ENCODE assay signal across 8 cellular contexts in the genomic region with DNA sequence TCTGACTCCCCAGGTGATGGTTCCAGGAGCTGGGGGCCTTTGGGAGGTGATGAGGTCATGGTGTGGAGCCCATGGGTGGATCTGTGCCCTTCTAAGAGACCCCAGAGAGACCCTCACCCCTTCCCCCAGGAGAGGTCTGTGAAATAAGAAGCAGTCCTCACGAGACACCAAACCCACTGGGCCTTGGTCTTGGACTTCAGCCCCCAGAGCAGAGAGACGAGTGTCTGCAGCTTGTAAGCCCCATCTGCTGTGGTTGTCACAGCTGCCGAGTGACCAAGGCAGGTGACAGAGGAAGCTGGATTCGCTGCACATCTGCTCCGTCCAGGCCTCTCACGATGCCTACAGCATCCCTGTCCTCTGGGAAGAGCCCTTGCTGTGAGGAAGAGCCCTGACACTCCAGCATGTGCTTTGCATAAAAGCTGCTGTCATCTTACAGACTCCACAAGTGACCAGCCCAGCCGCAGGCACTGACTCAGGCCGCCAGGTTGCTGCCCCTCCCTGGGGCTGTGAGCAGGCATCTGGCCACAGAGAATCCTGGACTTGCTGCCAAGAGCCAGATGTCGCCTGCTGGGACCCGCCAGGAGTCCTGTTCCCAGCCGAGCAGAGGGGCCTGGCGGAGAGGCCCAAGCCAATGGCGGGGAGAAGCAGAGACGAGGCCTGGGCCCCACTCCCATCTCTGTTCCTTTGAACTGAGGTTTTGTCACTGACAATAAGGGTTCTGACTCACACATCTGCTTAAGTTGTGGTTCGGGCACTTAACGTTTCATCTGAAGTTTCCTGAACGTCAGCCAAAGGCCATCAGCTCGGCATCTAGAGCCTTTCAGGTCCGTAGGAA.
DNase-seq lines count a peak whose midpoint lies in the region; ATAC-seq and TF ChIP-seq lines count a peak whose summit lies in the region.

No MANE protein-coding gene starts in this region.

- dilution Hi-C loops in IMR-90 (cut with HindIII; ENCODE audit: low sequenced_read_pairs, unreplicated experiment) = no loop called here

- TF ChIP-seq CTCF in BE2C (IDR thresholded peaks at IDR 0.05; ENCODE audit: low read depth, low read length) = no peak
- no peak for TF ChIP-seq CTCF in IMR-90 (conservative IDR thresholded peaks at IDR 0.05; ENCODE audit: low read depth, low read length)
- TF ChIP-seq CTCF in thyroid gland (IDR thresholded peaks at IDR 0.05) = no peak

- DNase-seq in BE2C = peak; percentile 85
- peak; percentile 89 for DNase-seq in IMR-90
- peak; percentile 77 for DNase-seq in brain pericyte (ENCODE audit: low read depth, low spot score)
- DNase-seq in mesendoderm = peak; percentile 66
- no peak for DNase-seq in thyroid gland
- no peak for DNase-seq in middle frontal gyrus (ENCODE audit: extremely low spot score, low spot score)
- DNase-seq in medulla oblongata (ENCODE audit: extremely low spot score) = no peak

- H3K4me2 ChIP-seq in IMR-90 (ENCODE audit: low read depth, low read length) (peak overlapping the region; percentile 26; the same call in 1 of the 2 replicates), mesendoderm (ENCODE audit: low read length) (no peak overlapping the region)

- H3K36me3 ChIP-seq in BE2C (no peaks in the 10 kb centered on the region), IMR-90 (ENCODE audit: control insufficient read depth, insufficient read depth, low read length) (no peaks in the 10 kb centered on the region), mesendoderm (ENCODE audit: control insufficient read depth, insufficient read depth, low read length) (no peaks in the 10 kb centered on the region), thyroid gland (no peaks in the 10 kb centered on the region)

- H4K91ac ChIP-seq in IMR-90 (ENCODE audit: insufficient read depth, low read depth, low read length) = peak overlapping the region; percentile 68

- no peak overlapping the region for H3K9ac ChIP-seq in IMR-90 (ENCODE audit: low read depth, low read length)
- no peak overlapping the region for H3K9ac ChIP-seq in mesendoderm (ENCODE audit: low read length)

- H2AK9ac ChIP-seq in IMR-90 (replicated peaks; ENCODE audit: low read depth, low read length, poor library complexity) = peak overlapping the region; percentile 7

- no peaks in the 10 kb centered on the region for H3K79me2 ChIP-seq in mesendoderm (ENCODE audit: control insufficient read depth, insufficient read depth, low read length)

- no peaks in the 10 kb centered on the region for H3K9me3 ChIP-seq in BE2C
- H3K9me3 ChIP-seq in IMR-90 (ENCODE audit: control insufficient read depth, insufficient read depth, low read length) = 0 out of 2 replicates have a peak, but pooled peaks cover 2% of the 10 kb centered on the region
- no peaks in the 10 kb centered on the region for H3K9me3 ChIP-seq in thyroid gland

- H2BK120ac ChIP-seq in IMR-90 (ENCODE audit: low read depth, low read length) (peak overlapping the region; percentile 81), mesendoderm (ENCODE audit: low read depth, low read length) (no peak overlapping the region)

- BruUV-seq in IMR-90 (replicated peaks; lab: Mats Ljungman, UMichigan) = no TSS peak

- no peak; the same call in 1 of the 2 replicates for TF ChIP-seq RAD21 in IMR-90 (IDR thresholded peaks at IDR 0.05; ENCODE audit: low read length)

- WGBS in IMR-90 (ENCODE audit: extremely low coverage in 2 of 2, insufficient read length in 1 of 2), 2 experiments = 33% methylated on average over 8 of the region's 19 CpGs; no CpG with 5 or more reads in 1 of the 2 experiments
- WGBS in mesendoderm (ENCODE audit: extremely low coverage, insufficient coverage, low lambda C conversion rate) = no CpG with 5 or more reads among the region's 19 CpGs
- WGBS in thyroid gland, 2 donors = 61 to 70% methylated on average over 14 of the region's 19 CpGs

- in situ Hi-C loops in IMR-90 (cut with MboI; ENCODE audit: low sequenced_read_pairs) = loop anchor here (25.0 kb wide), 1 partner anchor 169 kb away; no protein-coding TSS in a partner anchor

- H4K8ac ChIP-seq in IMR-90 (ENCODE audit: low read depth in 2 of 2, low read length in 2 of 2) (peak overlapping the region in 1 of 2 experiments; percentile 32; a peak in 1 of 4 replicates), mesendoderm (ENCODE audit: low read depth, low read length) (no peak overlapping the region)

- no peak overlapping the region for H3K23ac ChIP-seq in IMR-90 (ENCODE audit: low read depth, low read length)
- H3K23ac ChIP-seq in mesendoderm (ENCODE audit: low read length) = no peak overlapping the region

- H3K14ac ChIP-seq in IMR-90 (replicated peaks; ENCODE audit: low read depth, low read length) = 0 out of 2 replicates have a peak overlapping the region, but pooled peaks have one; percentile 13

- H3K56ac ChIP-seq in IMR-90 (ENCODE audit: extremely low read depth, insufficient read depth, low read length) = no peak overlapping the region
- H3K56ac ChIP-seq in mesendoderm (ENCODE audit: low read length) = peak overlapping the region; percentile 22

- H3K27ac ChIP-seq in IMR-90 (ENCODE audit: insufficient read depth, low read length) (peak overlapping the region; percentile 16; the same call in 1 of the 2 replicates), mesendoderm (ENCODE audit: low read depth, low read length) (no peak overlapping the region), thyroid gland (no peak overlapping the region)

- CTCF ChIA-PET in IMR-90 (lab: Yijun Ruan, JAX) = interaction anchor here (0.7 to 1.6 kb wide), 2 partner anchors 26 to 157 kb away, joined by 3 to 7 read pairs; no protein-coding TSS in a partner anchor

- peak overlapping the region; percentile 58 for H2BK20ac ChIP-seq in IMR-90 (ENCODE audit: low read depth, low read length)

- POLR2A ChIA-PET in IMR-90 (lab: Charles Lee; ENCODE audit: unreplicated experiment) = interaction anchor here (0.6 kb wide), 1 partner anchor 24 kb away, joined by 20 read pairs; no protein-coding TSS in a partner anchor

- H4K5ac ChIP-seq in IMR-90 (ENCODE audit: low read depth, low read length) (no peak overlapping the region), mesendoderm (ENCODE audit: low read length) (no peak overlapping the region)

- peak; percentile 67 for ATAC-seq in IMR-90 (ENCODE audit: low read depth)
- no peak for ATAC-seq in HG02678 (IDR thresholded peaks at IDR 0.05; ENCODE audit: unreplicated experiment)

- H3K4me3 ChIP-seq in BE2C (ENCODE audit: low read depth, low read length) (no peak overlapping the region), IMR-90 (ENCODE audit: insufficient read depth, low read depth, low read length) (no peak overlapping the region), mesendoderm (ENCODE audit: low read length) (no peak overlapping the region), thyroid gland (replicated peaks in 1 of 3) (no peak overlapping the region)

- H3K9me1 ChIP-seq in IMR-90 (ENCODE audit: insufficient read depth, low read length) = peaks cover 34% of the 10 kb centered on the region

- H2BK5ac ChIP-seq in IMR-90 (ENCODE audit: low read depth, low read length, poor library complexity, severe bottlenecking) (peak overlapping the region; percentile 73), mesendoderm (ENCODE audit: low read length) (no peak overlapping the region)

- peak overlapping the region; percentile 73 for H3K4ac ChIP-seq in IMR-90 (ENCODE audit: low read depth, low read length)
- no peak overlapping the region for H3K4ac ChIP-seq in mesendoderm (ENCODE audit: low read depth, low read length)

- TF ChIP-seq POLR2A in IMR-90 (IDR thresholded peaks at IDR 0.05; ENCODE audit: low read depth, low read length) (no peak), thyroid gland (IDR thresholded peaks at IDR 0.05) (no peak)

- H3K79me1 ChIP-seq in IMR-90 (ENCODE audit: low read depth in 1 of 2, low read length in 2 of 2) = peaks cover 0 to 6% of the 10 kb centered on the region in 2 experiments; a peak in 1 of 4 replicates
- H3K79me1 ChIP-seq in mesendoderm (ENCODE audit: low read length) = no peaks in the 10 kb centered on the region

- peak overlapping the region; percentile 63 for H2AFZ ChIP-seq in IMR-90 (replicated peaks; ENCODE audit: low read length, poor library complexity)

- H3K27me3 ChIP-seq in BE2C = no peaks in the 10 kb centered on the region
- no peaks in the 10 kb centered on the region for H3K27me3 ChIP-seq in IMR-90 (ENCODE audit: control insufficient read depth, insufficient read depth, low read length)
- no peaks in the 10 kb centered on the region for H3K27me3 ChIP-seq in mesendoderm (ENCODE audit: insufficient read depth, low read length, poor library complexity)
- H3K27me3 ChIP-seq in thyroid gland = no peaks in the 10 kb centered on the region

- H3K18ac ChIP-seq in IMR-90 (ENCODE audit: low read depth, low read length) = no peak overlapping the region
- no peak overlapping the region for H3K18ac ChIP-seq in mesendoderm (ENCODE audit: low read length)

- H3K4me1 ChIP-seq in BE2C (peaks cover 8% of the 10 kb centered on the region; the same call in 1 of the 2 replicates), IMR-90 (ENCODE audit: control insufficient read depth, insufficient read depth, low read length) (peaks cover 21% of the 10 kb centered on the region), mesendoderm (ENCODE audit: control insufficient read depth, low read depth, low read length) (peaks cover 3% of the 10 kb centered on the region), thyroid gland (peaks cover 0 to 19% of the 10 kb centered on the region in 2 donors)

- intact Hi-C loops in IMR-90 (cut with micrococcal nuclease) (loop anchor here (2.0 kb wide), 1 partner anchor 149 kb away; no protein-coding TSS in a partner anchor), thyroid gland (cut with DNase I) (loop anchor here (5.0 kb wide), 2 partner anchors 154 to 179 kb away; no protein-coding TSS in a partner anchor)

- H2AK5ac ChIP-seq in IMR-90 (ENCODE audit: low read depth, low read length) (peak overlapping the region; percentile 57), mesendoderm (ENCODE audit: low read length) (no peak overlapping the region)

- H2BK15ac ChIP-seq in IMR-90 (ENCODE audit: low read depth, low read length) = peak overlapping the region; percentile 46; the same call in 1 of the 3 replicates
- no peak overlapping the region for H2BK15ac ChIP-seq in mesendoderm (replicated peaks; ENCODE audit: low read depth)

- peaks cover 13% of the 10 kb centered on the region; the same call in 1 of the 2 replicates for H4K20me1 ChIP-seq in IMR-90 (ENCODE audit: insufficient read depth, low read length)

TF ChIP-seq in IMR-90, 13 proteins besides CTCF, POLR2A, EP300 and RAD21 (continues in another document):
- TF ChIP-seq, protein P1, sequence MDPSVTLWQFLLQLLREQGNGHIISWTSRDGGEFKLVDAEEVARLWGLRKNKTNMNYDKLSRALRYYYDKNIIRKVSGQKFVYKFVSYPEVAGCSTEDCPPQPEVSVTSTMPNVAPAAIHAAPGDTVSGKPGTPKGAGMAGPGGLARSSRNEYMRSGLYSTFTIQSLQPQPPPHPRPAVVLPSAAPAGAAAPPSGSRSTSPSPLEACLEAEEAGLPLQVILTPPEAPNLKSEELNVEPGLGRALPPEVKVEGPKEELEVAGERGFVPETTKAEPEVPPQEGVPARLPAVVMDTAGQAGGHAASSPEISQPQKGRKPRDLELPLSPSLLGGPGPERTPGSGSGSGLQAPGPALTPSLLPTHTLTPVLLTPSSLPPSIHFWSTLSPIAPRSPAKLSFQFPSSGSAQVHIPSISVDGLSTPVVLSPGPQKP (IDR thresholded peaks at IDR 0.05; ENCODE audit: borderline replicate concordance, low read depth, low read length) = no peak
- TF ChIP-seq BHLHE40 (IDR thresholded peaks at IDR 0.05; ENCODE audit: low read depth, low read length) (peak; percentile 39), RFX5 (IDR thresholded peaks at IDR 0.05; ENCODE audit: low read depth, low read length) (no peak)

Comparison
In these comparisons a context has a peak if more than half of its experiments do, and no peak if none do; other contexts are left out.
1. DNase-seq: peak in BE2C (single experiment), IMR-90 (single experiment), brain pericyte (single experiment) and mesendoderm (single experiment); none in thyroid gland (0 of 2), middle frontal gyrus (single experiment) and medulla oblongata (single experiment).